10 cellular contexts compared by ENCODE assay signal in genomic region chr5:88825782-88826110, GRCh38. TPM values are rescaled to one million over a fixed set of nuclear protein-coding genes. Genes with fewer than 3 reads are reported as not detected.
DNase-seq lines count a peak whose midpoint lies in the region; TF ChIP-seq lines count a peak whose summit lies in the region.
"Had no signal": no experiment of that assay in that cellular context is flagged by ENCODE, and none has a peak within 500 bp of the region (broad histone marks: within the 10 kb centered on the region; RNA-seq: fewer than 3 reads in every experiment).

No MANE protein-coding gene starts in this region.

- no peaks in the 10 kb centered on the region for H3K36me3 Mint-ChIP-seq in glutamatergic neuron (ENCODE audit: unreplicated experiment)

- no peaks in the 10 kb centered on the region for H3K9me2 ChIP-seq in GM23248 (ENCODE audit: insufficient read depth)

- peak overlapping the region; percentile 40 for H3K27ac Mint-ChIP-seq in glutamatergic neuron (ENCODE audit: unreplicated experiment)

- DNase-seq in SHP77 treated with DMSO at 0.1 percent for 48 hours (lab: John Stamatoyannopoulos, UW): peak; percentile 24
- no peak for DNase-seq in glutamatergic neuron
- no peak for DNase-seq in GM19238 (ENCODE audit: insufficient read length, low spot score)
- DNase-seq in GM23248: no peak
- no peak for DNase-seq in GM20000 (ENCODE audit: low spot score)
- DNase-seq in epidermal melanocyte (ENCODE audit: insufficient read length, low spot score): no peak
- DNase-seq: occipital lobe had no signal

- H3K27me3 ChIP-seq in skeletal muscle tissue (ENCODE audit: control insufficient read depth in 3 of 3, insufficient read depth in 3 of 3, low read length in 3 of 3) (no peaks in the 10 kb centered on the region), GM23248 (replicated peaks; ENCODE audit: insufficient read depth) (no peaks in the 10 kb centered on the region)

- H3K36me3 ChIP-seq in skeletal muscle tissue (ENCODE audit: control insufficient read depth in 3 of 3, insufficient read depth in 3 of 3, low read length in 3 of 3): peaks cover 5 to 7% (median 6%) of the 10 kb centered on the region in 3 donors
- H3K36me3 ChIP-seq in GM23248 (ENCODE audit: low read depth): no peaks in the 10 kb centered on the region

- in situ Hi-C loops in GM23248 (cut with MboI): no loop called here

- peak overlapping the region; percentile 14 for H3K4me3 ChIP-seq in GM12875 (ENCODE audit: low read depth, low read length)
- H3K4me3 ChIP-seq in skeletal muscle tissue (ENCODE audit: low read length in 3 of 3): peak overlapping the region in 2 of 3 donors; percentile 28 to 30
- no peak overlapping the region for H3K4me3 ChIP-seq in GM23248
- H3K4me3 ChIP-seq: SK-N-MC had no signal

- peaks cover 34% of the 10 kb centered on the region for H3F3A ChIP-seq in GM23248 (ENCODE audit: insufficient read depth)

- H3K79me2 ChIP-seq in GM23248 (ENCODE audit: insufficient read depth): no peaks in the 10 kb centered on the region

- no peak overlapping the region for H2AFZ ChIP-seq in GM23248

- H3K27ac ChIP-seq in skeletal muscle tissue (ENCODE audit: low read depth, low read length) (peak overlapping the region; percentile 80), GM23248 (no peak overlapping the region)
- H3K27ac ChIP-seq: SK-N-MC had no signal

- peaks cover 44 to 53% (median 48%) of the 10 kb centered on the region in 3 donors for H3K4me1 ChIP-seq in skeletal muscle tissue (ENCODE audit: control insufficient read depth in 3 of 3, insufficient read depth in 3 of 3, low read length in 3 of 3)
- peaks cover 51% of the 10 kb centered on the region for H3K4me1 ChIP-seq in GM23248 (ENCODE audit: insufficient read depth)

- H3K9ac ChIP-seq in skeletal muscle tissue (ENCODE audit: low read depth in 1 of 3, low read length in 3 of 3): peak overlapping the region in 1 of 3 donors; percentile 36
- no peak overlapping the region for H3K9ac ChIP-seq in GM23248

- WGBS in GM23248 (ENCODE audit: low coverage in 1 of 2, low lambda C conversion rate in 2 of 2, missing lambda C conversion rate in 2 of 2), 2 experiments: 98 to 99% methylated on average over 3 of the region's 3 CpGs

- no peaks in the 10 kb centered on the region for H3K9me3 ChIP-seq in skeletal muscle tissue (ENCODE audit: control insufficient read depth in 3 of 3, low read length in 3 of 3)
- H3K9me3 ChIP-seq in GM23248 (ENCODE audit: low read depth): no peaks in the 10 kb centered on the region

- H3K4me2 ChIP-seq in GM23248 (ENCODE audit: unreplicated experiment): no peak overlapping the region

- peaks cover 2% of the 10 kb centered on the region for H3K27me3 Mint-ChIP-seq in glutamatergic neuron (ENCODE audit: unreplicated experiment)

- peaks cover 2% of the 10 kb centered on the region for H3K9me3 Mint-ChIP-seq in glutamatergic neuron (ENCODE audit: unreplicated experiment)

- H3K4me1 Mint-ChIP-seq in glutamatergic neuron (ENCODE audit: low read depth, unreplicated experiment): peaks cover 29% of the 10 kb centered on the region

- H4K20me1 ChIP-seq in GM23248 (ENCODE audit: insufficient read depth): no peaks in the 10 kb centered on the region

- TF ChIP-seq CTCF in GM12875 (IDR thresholded peaks at IDR 0.05; ENCODE audit: borderline replicate concordance, insufficient read depth, low read depth, low read length) (no peak), glutamatergic neuron (IDR thresholded peaks at IDR 0.05; ENCODE audit: partially characterized antibody, unreplicated experiment) (no peak), GM20000 (IDR thresholded peaks at IDR 0.05; ENCODE audit: extremely low read depth, missing control alignments) (no peak)

- H3K4me3 Mint-ChIP-seq in glutamatergic neuron (ENCODE audit: unreplicated experiment): no peak overlapping the region

RNA-seq across cellular contexts. Expression of gene MEF2C, which starts 57.2 kb away (rescaled TPM):
- total RNA-seq in glutamatergic neuron (ENCODE audit: unreplicated experiment) (24.1 TPM), skeletal muscle tissue (464 TPM)
- total RNA-seq in GM23248 (2014; rRNA removed; shearing (Covaris generic)): 3.4 TPM in 2 replicates
- polyA plus RNA-seq in GM23248 (2016; fragmentation: Nextera tagmentation; extraction: Ambion mirVana): 3.2 and 4.5 TPM in 2 replicates

Comparison
In these comparisons a context has a peak if more than half of its experiments do, and no peak if none do; other contexts are left out.
1. RNA of gene MEF2C, which starts 57.2 kb away (total RNA-seq): 464 TPM in skeletal muscle tissue (single experiment); 24.1 TPM in glutamatergic neuron (single experiment) and 3.4 TPM in GM23248; every median in the first group is over 10 times any median in the second.